24 cellular contexts compared by ENCODE assay signal in the genomic region with DNA sequence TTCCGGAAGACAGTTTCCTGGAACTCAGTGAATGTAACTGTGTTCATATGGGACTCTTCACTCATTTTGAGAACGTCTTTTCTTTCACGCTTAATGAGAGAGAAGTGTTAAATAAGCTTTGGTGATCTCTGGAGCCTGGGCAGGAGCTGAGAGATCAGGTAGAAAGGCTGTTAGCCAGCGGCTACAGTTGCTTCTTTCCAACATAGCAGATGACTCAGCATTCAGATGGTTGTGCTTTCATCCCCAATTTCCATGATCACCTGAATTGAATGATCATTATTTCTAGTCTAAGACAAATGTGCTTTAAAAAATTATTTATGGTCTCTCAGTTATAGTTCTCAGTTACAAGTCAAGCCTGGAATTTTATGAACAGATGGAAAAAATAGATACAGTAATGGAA.
"Had no signal": no experiment of that assay in that cellular context is flagged by ENCODE, and none has a peak within 500 bp of the region (broad histone marks: within the 10 kb centered on the region; RNA-seq: fewer than 3 reads in every experiment).

No MANE protein-coding gene starts in this region.

- DNase-seq: activated CD4-positive, alpha-beta memory T cell treated with anti-CD3 and anti-CD28 coated beads, Interleukin-2, amount 10 ng/mL, durations not matched to agents 7 days and 5 days; activated CD4-positive, alpha-beta T cell treated with anti-CD3 and anti-CD28 coated beads, Interleukin-2, amount 10 ng/mL, durations not matched to agents 7 days and 5 days; activated CD4-positive, CD25-positive, alpha-beta regulatory T cell treated with anti-CD3 and anti-CD28 coated beads, Interleukin-2, amount 50 U/mL, for 72 hours; activated CD8-positive, alpha-beta memory T cell treated with anti-CD3 and anti-CD28 coated beads, Interleukin-2, amount 50 U/mL, for 48 hours; activated gamma-delta T cell; activated naive CD4-positive, alpha-beta T cell treated with anti-CD3 and anti-CD28 coated beads, Interleukin-2, amount 10 ng/mL, durations not matched to agents 7 days and 5 days; activated T-cell treated with anti-CD3 and anti-CD28 coated beads, Interleukin-2, amount 50 U/mL, for 24 hours; amygdala; central memory CD4-positive, alpha-beta T cell; foreskin keratinocyte; left ventricle myocardium superior; naive thymus-derived CD4-positive, alpha-beta T cell; occipital lobe; stimulated activated CD4-positive, alpha-beta T cell treated with anti-CD3 and anti-CD28 coated beads, Interleukin-2, amount 100 ng/mL, for 48 hours; stimulated activated naive CD4-positive, alpha-beta T cell treated with Interleukin-2 at 50 U/mL for 16 hours; T-helper 2 cell; testis; trophoblast cell had no signal

- H3K27ac Mint-ChIP-seq: activated CD4-positive, alpha-beta memory T cell treated with anti-CD3 and anti-CD28 coated beads, Interleukin-2, amount 10 ng/mL, durations not matched to agents 7 days and 5 days; activated CD4-positive, alpha-beta T cell treated with anti-CD3 and anti-CD28 coated beads, Interleukin-2, amount 10 ng/mL, durations not matched to agents 7 days and 5 days; activated naive CD4-positive, alpha-beta T cell treated with anti-CD3 and anti-CD28 coated beads, Interleukin-2, amount 10 ng/mL, durations not matched to agents 7 days and 5 days; activated T-cell treated with anti-CD3 and anti-CD28 coated beads, Interleukin-2, amount 50 U/mL, for 24 hours; dendritic cell treated with granulocyte-macrophage colony-stimulating factor and Interleukin-4, amounts not matched to agents 40 ng/mL and 50 ng/mL, for 4 days; naive thymus-derived CD4-positive, alpha-beta T cell had no signal

- H3K27ac ChIP-seq: foreskin keratinocyte had no signal

- H3K4me1 Mint-ChIP-seq: activated CD4-positive, alpha-beta memory T cell treated with anti-CD3 and anti-CD28 coated beads, Interleukin-2, amount 10 ng/mL, durations not matched to agents 7 days and 5 days; activated CD4-positive, alpha-beta T cell treated with anti-CD3 and anti-CD28 coated beads, Interleukin-2, amount 10 ng/mL, durations not matched to agents 7 days and 5 days; activated naive CD4-positive, alpha-beta T cell treated with anti-CD3 and anti-CD28 coated beads, Interleukin-2, amount 10 ng/mL, durations not matched to agents 7 days and 5 days; naive thymus-derived CD4-positive, alpha-beta T cell had no signal

- ATAC-seq: foreskin keratinocyte; left ventricle myocardium superior; naive thymus-derived CD4-positive, alpha-beta T cell; right cardiac atrium had no signal

- H3K4me3 Mint-ChIP-seq: activated CD4-positive, alpha-beta memory T cell treated with anti-CD3 and anti-CD28 coated beads, Interleukin-2, amount 10 ng/mL, durations not matched to agents 7 days and 5 days; activated CD4-positive, alpha-beta T cell treated with anti-CD3 and anti-CD28 coated beads, Interleukin-2, amount 10 ng/mL, durations not matched to agents 7 days and 5 days; activated naive CD4-positive, alpha-beta T cell treated with anti-CD3 and anti-CD28 coated beads, Interleukin-2, amount 10 ng/mL, durations not matched to agents 7 days and 5 days; activated T-cell treated with anti-CD3 and anti-CD28 coated beads, Interleukin-2, amount 50 U/mL, for 24 hours; dendritic cell treated with granulocyte-macrophage colony-stimulating factor and Interleukin-4, amounts not matched to agents 40 ng/mL and 50 ng/mL, for 4 days; mesothelial cell of epicardium; naive thymus-derived CD4-positive, alpha-beta T cell; neural crest cell had no signal

- H3K27me3 Mint-ChIP-seq: activated CD4-positive, alpha-beta memory T cell treated with anti-CD3 and anti-CD28 coated beads, Interleukin-2, amount 10 ng/mL, durations not matched to agents 7 days and 5 days; activated CD4-positive, alpha-beta T cell treated with anti-CD3 and anti-CD28 coated beads, Interleukin-2, amount 10 ng/mL, durations not matched to agents 7 days and 5 days; activated naive CD4-positive, alpha-beta T cell treated with anti-CD3 and anti-CD28 coated beads, Interleukin-2, amount 10 ng/mL, durations not matched to agents 7 days and 5 days; dendritic cell treated with granulocyte-macrophage colony-stimulating factor and Interleukin-4, amounts not matched to agents 40 ng/mL and 50 ng/mL, for 4 days had no signal

- FAIRE-seq: urothelium cell line had no signal

- H3K36me3 Mint-ChIP-seq: activated naive CD4-positive, alpha-beta T cell treated with anti-CD3 and anti-CD28 coated beads, Interleukin-2, amount 10 ng/mL, durations not matched to agents 7 days and 5 days; naive thymus-derived CD4-positive, alpha-beta T cell had no signal

- H3K27me3 ChIP-seq: esophagus muscularis mucosa, foreskin keratinocyte, testis had no signal

- H3K4me3 ChIP-seq: esophagus muscularis mucosa, testis had no signal

- H3K9me3 Mint-ChIP-seq: activated CD4-positive, alpha-beta T cell treated with anti-CD3 and anti-CD28 coated beads, Interleukin-2, amount 10 ng/mL, durations not matched to agents 7 days and 5 days; activated naive CD4-positive, alpha-beta T cell treated with anti-CD3 and anti-CD28 coated beads, Interleukin-2, amount 10 ng/mL, durations not matched to agents 7 days and 5 days; activated T-cell treated with anti-CD3 and anti-CD28 coated beads, Interleukin-2, amount 50 U/mL, for 24 hours; dendritic cell treated with granulocyte-macrophage colony-stimulating factor and Interleukin-4, amounts not matched to agents 40 ng/mL and 50 ng/mL, for 4 days had no signal

- H3K9me3 ChIP-seq: esophagus muscularis mucosa, testis had no signal
